In genomic region chr11:64285885-64286800, GRCh38 we compare ENCODE assay signal across 6 cellular contexts. TPM values are rescaled to one million over a fixed set of nuclear protein-coding genes. Genes with fewer than 3 reads are reported as not detected.
DNase-seq lines count a peak whose midpoint lies in the region; ATAC-seq, FAIRE-seq and TF ChIP-seq lines count a peak whose summit lies in the region.

No MANE protein-coding gene starts in this region.

- no peak for ATAC-seq in naive B cell (ENCODE audit: low read depth in 2 of 2)
- no peak for ATAC-seq in GM18858 (IDR thresholded peaks at IDR 0.05; ENCODE audit: unreplicated experiment)

- intact Hi-C loops in CD14-positive monocyte (cut with micrococcal nuclease): loop anchor here in 1 of 2 donors (2.0 to 5.0 kb wide), 3 partner anchors 15 to 34 kb away; partner anchors contain the start of genes CATSPERZ and PLCB3

- H3K9me3 Mint-ChIP-seq in CD14-positive monocyte (peaks cover 0 to 3% (median 2%) of the 10 kb centered on the region in 7 donors), naive B cell (no peaks in the 10 kb centered on the region)

- FAIRE-seq in urothelium cell line (lab: Jason Lieb, UNC): no peak

- DNase-seq in CD14-positive monocyte (ENCODE audit: low spot score) (no peak), Kasumi-1 (lab: John Stamatoyannopoulos, UW) (peak; percentile 28 to 32), astrocyte of the cerebellum (ENCODE audit: low read depth) (no peak), naive B cell (no peak), urothelium cell line (ENCODE audit: low spot score) (no peak)

- peaks cover 23% of the 10 kb centered on the region for H3K4me1 Mint-ChIP-seq in CD14-positive monocyte
- peaks cover 22 to 25% (median 25%) of the 10 kb centered on the region in 3 donors for H3K4me1 Mint-ChIP-seq in naive B cell

- in situ Hi-C loops in astrocyte of the cerebellum (cut with HindIII; ENCODE audit: low sequenced_read_pairs): no loop called here

- H3K4me3 ChIP-seq in astrocyte of the cerebellum (ENCODE audit: low read depth, low read length): peak overlapping the region; percentile 74

- peak overlapping the region; percentile 65 to 66 for H3K4me3 Mint-ChIP-seq in CD14-positive monocyte
- H3K4me3 Mint-ChIP-seq in naive B cell: peak overlapping the region; percentile 71 to 93 (median 85)

- H3K27ac Mint-ChIP-seq in CD14-positive monocyte: peak overlapping the region in 3 of 7 donors; percentile 25 to 54 (median 36)
- H3K27ac Mint-ChIP-seq in naive B cell: peak overlapping the region; percentile 68 to 99 (median 94)

- peaks cover 14 to 19% of the 10 kb centered on the region in 2 donors for H3K36me3 Mint-ChIP-seq in CD14-positive monocyte
- H3K36me3 Mint-ChIP-seq in naive B cell: peaks cover 0 to 17% of the 10 kb centered on the region in 2 donors

- TF ChIP-seq CTCF in CD14-positive monocyte (IDR thresholded peaks at IDR 0.05) (no peak), astrocyte of the cerebellum (IDR thresholded peaks at IDR 0.05; ENCODE audit: low read depth, low read length, missing control alignments) (no peak)

- H3K27me3 Mint-ChIP-seq in CD14-positive monocyte (ENCODE audit: low read depth in 3 of 3) (peaks cover 18 to 29% (median 19%) of the 10 kb centered on the region in 3 donors), naive B cell (peaks cover 7 to 10% (median 8%) of the 10 kb centered on the region in 3 donors)

RNA-seq across cellular contexts. Expression of gene GPR137, which starts 0.5 kb away (rescaled TPM):
- polyA plus RNA-seq in CD14-positive monocyte (1 to 10 TPM; 7.8 to 9.3 TPM), naive B cell (ENCODE audit: low read depth in 6 of 6) (10 to 100 TPM; 17.3 to 35.5 (median 21.0) TPM)

RNA-seq across cellular contexts. Expression of gene BAD, which starts 1.7 kb away (rescaled TPM):
- polyA plus RNA-seq in CD14-positive monocyte: 10 to 100 TPM; 48.7 to 63.2 TPM
- 10 to 100 TPM; 45.5 to 72.8 (median 52.8) TPM for polyA plus RNA-seq in naive B cell (ENCODE audit: low read depth in 6 of 6)

RNA-seq across cellular contexts. Expression of gene KCNK4, which starts 5.0 kb away (rescaled TPM):
- not detected for polyA plus RNA-seq in CD14-positive monocyte
- not detected for polyA plus RNA-seq in naive B cell (ENCODE audit: low read depth in 6 of 6)

RNA-seq across cellular contexts. Expression of gene CATSPERZ, which starts 14.0 kb away (rescaled TPM):
- polyA plus RNA-seq in CD14-positive monocyte (not detected), naive B cell (ENCODE audit: low read depth in 6 of 6) (not detected)

RNA-seq across cellular contexts. Expression of gene ESRRA, which starts 19.2 kb away (rescaled TPM):
- polyA plus RNA-seq in CD14-positive monocyte (10 to 100 TPM; 15.3 to 18.3 TPM), naive B cell (ENCODE audit: low read depth in 6 of 6) (1 to 10 TPM; 3.4 to 8.5 (median 6.5) TPM)

Comparison
In these comparisons a context has a peak if more than half of its experiments do, and no peak if none do; other contexts are left out.
1. DNase-seq: peak in Kasumi-1 (2 of 2); none in CD14-positive monocyte (single experiment), astrocyte of the cerebellum (single experiment), naive B cell (single experiment) and urothelium cell line (single experiment).